In genomic region chr15:24948495-24948894, GRCh38 we compare ENCODE assay signal across 8 cellular contexts. TPM values are rescaled to one million over a fixed set of nuclear protein-coding genes. Genes with fewer than 3 reads are reported as not detected.
"Had no signal": no experiment of that assay in that cellular context is flagged by ENCODE, and none has a peak within 500 bp of the region (broad histone marks: within the 10 kb centered on the region; RNA-seq: fewer than 3 reads in every experiment).

No MANE protein-coding gene starts in this region.

- ATAC-seq: K562 had no signal

- DNase-seq: IMR-90, KBM-7, KG1 had no signal

- FAIRE-seq: HTR-8/SVneo, K562 had no signal

- H3K4me2 ChIP-seq: KMS-11 had no signal

- H3K9ac ChIP-seq: KMS-11 had no signal

- H3K4me3 ChIP-seq: K562 had no signal

- H3K27ac ChIP-seq: HL-60, KMS-11 had no signal

RNA-seq across cellular contexts. Expression of gene SNRPN, which starts 6.3 kb away (rescaled TPM):
- total RNA-seq: HT-29 had no signal

RNA-seq across cellular contexts. Expression of gene SNURF, which starts 6.3 kb away (rescaled TPM):
- total RNA-seq: HT-29 had no signal
